ENCODE assay signal across 15 cellular contexts in the genomic region with DNA sequence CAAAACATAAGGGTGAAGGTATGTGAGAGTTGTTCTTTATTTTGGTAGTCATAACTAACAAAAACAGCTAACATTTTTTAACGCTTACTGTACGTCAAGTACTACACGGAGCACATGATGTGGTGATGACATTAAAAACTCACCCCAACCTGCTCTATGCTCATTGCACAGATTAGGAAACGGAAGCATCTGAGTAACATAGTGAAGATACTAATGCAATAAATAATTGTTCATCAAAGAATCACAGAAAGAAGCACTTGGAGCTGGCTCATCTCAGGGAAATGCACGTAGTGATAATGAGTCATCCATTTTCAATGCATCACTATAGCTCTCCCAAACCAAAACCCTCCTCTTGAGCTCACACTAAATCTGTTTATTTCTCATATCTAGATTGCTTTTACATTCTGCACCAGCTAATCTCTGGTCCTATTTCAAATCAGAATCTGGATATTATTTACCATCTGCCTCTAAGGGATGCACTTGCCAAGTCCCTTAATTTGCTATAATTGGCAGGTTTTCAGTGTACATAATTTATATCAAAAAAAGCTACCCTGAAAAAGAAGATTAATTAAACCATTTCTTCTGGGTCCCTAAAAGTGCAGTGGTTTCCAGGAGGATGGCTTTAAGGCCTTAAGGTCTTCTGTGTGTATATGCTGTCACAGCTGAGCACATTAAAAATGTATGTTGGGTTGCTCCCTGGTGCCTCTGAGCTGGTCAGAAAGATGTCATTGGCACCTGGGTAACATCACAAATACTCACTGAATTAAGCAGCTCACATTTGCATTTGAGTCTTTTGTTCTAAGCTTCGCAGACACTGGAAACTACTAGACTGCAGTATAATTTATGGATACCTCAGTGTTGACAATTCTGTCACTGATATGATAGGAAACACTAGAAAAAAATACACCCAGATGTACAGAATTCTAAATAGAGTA.
DNase-seq lines count a peak whose midpoint lies in the region; ATAC-seq, FAIRE-seq and TF ChIP-seq lines count a peak whose summit lies in the region.
"Had no signal": no experiment of that assay in that cellular context is flagged by ENCODE, and none has a peak within 500 bp of the region (broad histone marks: within the 10 kb centered on the region; RNA-seq: fewer than 3 reads in every experiment).

No MANE protein-coding gene starts in this region.

- H3K36me3 Mint-ChIP-seq in HFFc6 (ENCODE audit: low read depth) = peaks cover 35% of the 10 kb centered on the region
- H3K36me3 Mint-ChIP-seq: activated naive CD4-positive, alpha-beta T cell treated with anti-CD3 and anti-CD28 coated beads, Interleukin-2, amount 50 U/mL, for 24 hours; CD14-positive monocyte had no signal

- H3K4me3 ChIP-seq in A549 = no peak overlapping the region
- H3K4me3 ChIP-seq in foreskin fibroblast (ENCODE audit: low read depth in 1 of 2, low read length in 2 of 2) = no peak overlapping the region
- H3K4me3 ChIP-seq: heart left ventricle, uterus had no signal

- H3K4me1 Mint-ChIP-seq in HFFc6 (ENCODE audit: low read depth) = peaks cover 87% of the 10 kb centered on the region
- H3K4me1 Mint-ChIP-seq: activated naive CD4-positive, alpha-beta T cell treated with anti-CD3 and anti-CD28 coated beads, Interleukin-2, amount 50 U/mL, for 24 hours had no signal

- intact Hi-C loops in left ventricle myocardium superior (cut with micrococcal nuclease) = no loop called here

- CTCF ChIA-PET in A549 (lab: Yijun Ruan, JAX) = interaction anchor here (0.6 to 1.0 kb wide), 4 partner anchors 21 to 390 kb away, joined by 3 read pairs; no protein-coding TSS in a partner anchor

- no peak for FAIRE-seq in A549 (lab: Jason Lieb, UNC)

- peaks cover 21% of the 10 kb centered on the region for H3K9me3 Mint-ChIP-seq in HFFc6
- H3K9me3 Mint-ChIP-seq: activated naive CD4-positive, alpha-beta T cell treated with anti-CD3 and anti-CD28 coated beads, Interleukin-2, amount 50 U/mL, for 24 hours had no signal

- TF ChIP-seq RAD21 in A549 (conservative IDR thresholded peaks at IDR 0.05 in 1 of 2, IDR thresholded peaks at IDR 0.05 in 1 of 2) = no peak

- TF ChIP-seq CTCF in A549 (IDR thresholded peaks at IDR 0.05) = no peak
- TF ChIP-seq CTCF in HFFc6 (IDR thresholded peaks at IDR 0.05) = no peak
- TF ChIP-seq CTCF in foreskin fibroblast (IDR thresholded peaks at IDR 0.05; ENCODE audit: low read depth, low read length) = no peak

- TF ChIP-seq POLR2A in A549 (IDR thresholded peaks at IDR 0.05; ENCODE audit: low read length) = no peak

- H3K4me2 ChIP-seq in A549 = peak overlapping the region; percentile 44

- H3K27me3 Mint-ChIP-seq in HFFc6 (ENCODE audit: insufficient read depth) = no peaks in the 10 kb centered on the region

- peak overlapping the region; percentile 13; the same call in 1 of the 2 replicates for H3K4me3 Mint-ChIP-seq in HFFc6
- H3K4me3 Mint-ChIP-seq: activated naive CD4-positive, alpha-beta T cell treated with anti-CD3 and anti-CD28 coated beads, Interleukin-2, amount 50 U/mL, for 24 hours; CD14-positive monocyte; neural crest cell had no signal

- ATAC-seq in A549 (peak; percentile 68 to 88), GM21786 (IDR thresholded peaks at IDR 0.05; ENCODE audit: unreplicated experiment) (no peak), HG02798 (IDR thresholded peaks at IDR 0.05; ENCODE audit: poor library complexity, unreplicated experiment) (no peak), left ventricle myocardium superior (no peak), GM18867 (IDR thresholded peaks at IDR 0.05; ENCODE audit: unreplicated experiment) (no peak)
- ATAC-seq: heart left ventricle had no signal

- POLR2A ChIA-PET in A549 (lab: Yijun Ruan, JAX) = interaction anchor here (2.3 kb wide), 1 partner anchor 677 kb away, joined by 12 read pairs; the partner anchor contains the start of gene CITED2

- H3K27ac ChIP-seq in A549 = peak overlapping the region; percentile 20 to 48; a peak in 4 of 6 replicates
- H3K27ac ChIP-seq: uterus had no signal

- peak in 1 of 2 experiments; percentile 24; a peak in 1 of 5 replicates for TF ChIP-seq EP300 in A549 (IDR thresholded peaks at IDR 0.05)

- H3K4me1 ChIP-seq in A549 = peaks cover 21% of the 10 kb centered on the region; the same call in 2 of the 3 replicates
- H3K4me1 ChIP-seq: uterus had no signal

- no peaks in the 10 kb centered on the region for H3K9me3 ChIP-seq in A549
- H3K9me3 ChIP-seq: uterus had no signal

- H3K27ac Mint-ChIP-seq in HFFc6 = peak overlapping the region; percentile 94
- H3K27ac Mint-ChIP-seq: activated naive CD4-positive, alpha-beta T cell treated with anti-CD3 and anti-CD28 coated beads, Interleukin-2, amount 50 U/mL, for 24 hours had no signal

- WGBS in A549 (ENCODE audit: missing lambda C conversion rate) = 26% methylated on average over 6 of the region's 6 CpGs

- DNase-seq in A549 (ENCODE audit: low read depth in 1 of 2, low spot score in 1 of 2) = peak; percentile 1 to 16
- peak; percentile 99 for DNase-seq in HFFc6
- DNase-seq in SW 1271 (lab: John Stamatoyannopoulos, UW) = peak; percentile 73
- DNase-seq in foreskin fibroblast = peak; percentile 95 to 96
- no peak for DNase-seq in left ventricle myocardium superior
- DNase-seq: activated CD4-positive, CD25-positive, alpha-beta regulatory T cell; heart left ventricle; NK-92 treated with Interleukin-12 subunit alpha and Interleukin-12 subunit beta, amount 100 ng/mL, for 24 hours; uterus had no signal

TF ChIP-seq in A549, 52 proteins besides CTCF, POLR2A, EP300 and RAD21:
- no peak for TF ChIP-seq EHMT2 (IDR thresholded peaks at IDR 0.05; ENCODE audit: low read depth)
- peak; percentile 65 for TF ChIP-seq JUNB (IDR thresholded peaks at IDR 0.05)
- TF ChIP-seq, protein P1, sequence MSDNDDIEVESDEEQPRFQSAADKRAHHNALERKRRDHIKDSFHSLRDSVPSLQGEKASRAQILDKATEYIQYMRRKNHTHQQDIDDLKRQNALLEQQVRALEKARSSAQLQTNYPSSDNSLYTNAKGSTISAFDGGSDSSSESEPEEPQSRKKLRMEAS (IDR thresholded peaks at IDR 0.05) = 0 out of 2 replicates have a peak, but pooled peaks have one; percentile 20
- peak; percentile 65 for TF ChIP-seq FOSL2 (IDR thresholded peaks at IDR 0.05)
- peak; percentile 76 for TF ChIP-seq FOSL2 (CRISPR knock-in tag; IDR thresholded peaks at IDR 0.05)
- TF ChIP-seq CBX2 (IDR thresholded peaks at IDR 0.05; ENCODE audit: borderline replicate concordance, low read depth) = no peak
- no peak for TF ChIP-seq TFCP2L1 (CRISPR knock-in tag; IDR thresholded peaks at IDR 0.05)

Comparison
In these comparisons a context has a peak if more than half of its experiments do, and no peak if none do; other contexts are left out.
1. ATAC-seq: peak in A549 (2 of 2); none in GM21786 (single experiment), HG02798 (single experiment), left ventricle myocardium superior (single experiment) and GM18867 (single experiment).